24 cellular contexts compared by ENCODE assay signal in the genomic region with DNA sequence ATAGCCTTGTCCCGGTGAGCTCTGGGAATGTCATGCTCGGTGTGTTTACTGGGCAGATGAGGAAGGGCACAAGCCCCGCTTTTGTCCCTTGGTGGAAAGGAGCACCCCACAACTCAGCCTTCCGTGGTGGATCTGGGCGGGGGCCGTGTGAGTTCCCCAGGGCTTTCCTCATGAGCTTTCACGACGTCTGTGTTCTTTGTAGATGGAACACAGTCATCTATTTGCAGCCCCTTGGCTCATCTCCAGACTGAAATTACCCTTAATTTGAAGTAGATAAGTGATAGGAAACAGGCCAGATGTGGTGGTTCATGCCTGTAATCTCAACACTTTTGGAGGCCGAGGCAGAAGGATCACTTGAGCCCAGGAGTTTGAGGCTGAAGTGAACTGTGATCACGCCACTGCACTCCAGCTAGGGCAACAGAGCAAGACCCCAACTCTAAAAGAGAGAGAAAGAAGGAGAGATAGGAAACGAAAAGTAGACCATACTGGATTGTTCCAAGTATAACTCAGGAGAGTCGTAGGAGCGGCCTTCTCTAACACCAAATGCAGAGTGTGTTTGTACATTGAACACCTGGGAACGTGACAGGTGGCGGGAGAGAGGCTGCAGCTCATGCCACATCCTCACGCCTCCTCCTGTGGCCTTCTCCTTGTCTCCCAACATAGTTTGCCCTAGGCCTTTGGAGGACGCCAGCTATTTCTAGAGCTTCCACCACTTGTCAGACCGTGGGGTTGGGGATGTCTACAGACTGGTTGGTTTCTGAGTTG. TPM values are rescaled to one million over a fixed set of nuclear protein-coding genes. Genes with fewer than 3 reads are reported as not detected.
A peak's percentile ranks its signal among the peaks of the same experiment; 100 is the strongest.
DNase-seq lines count a peak whose midpoint lies in the region; ATAC-seq and TF ChIP-seq lines count a peak whose summit lies in the region.
"Had no signal": no experiment of that assay in that cellular context is flagged by ENCODE, and none has a peak within 500 bp of the region (broad histone marks: within the 10 kb centered on the region; RNA-seq: fewer than 3 reads in every experiment).

No MANE protein-coding gene starts in this region.

- peaks cover 4% of the 10 kb centered on the region for H3F3A ChIP-seq in SK-N-SH (replicated peaks; ENCODE audit: insufficient read depth)

- intact Hi-C loops in mucosa of descending colon (cut with DNase I, micrococcal nuclease) (no loop called here), transverse colon (cut with DNase I; ENCODE audit: low total_unique reads) (no loop called here), cardiac septum (cut with DNase I) (no loop called here)

- H3K4me2 ChIP-seq in SK-N-SH, result no peak overlapping the region

- TF ChIP-seq POLR2A in transverse colon (IDR thresholded peaks at IDR 0.05), result no peak

- no peaks in the 10 kb centered on the region for H3K79me2 ChIP-seq in SK-N-SH (ENCODE audit: insufficient read depth)

- no peak for ATAC-seq in stimulated activated naive CD8-positive, alpha-beta T cell treated with anti-CD3 and anti-CD28 coated beads, Interleukin-15, amount 100 ng/mL, for 72 hours
- ATAC-seq in mucosa of descending colon, result peak; percentile 25
- ATAC-seq: left lung; natural killer cell treated with Interleukin-12 subunit alpha and Interleukin-12 subunit beta and Interleukin-15 and Interleukin-18, amount 100 ng/mL, for 72 hours had no signal

- H3K9ac ChIP-seq in SK-N-SH, result no peak overlapping the region

- peaks cover 36% of the 10 kb centered on the region for H3K4me1 Mint-ChIP-seq in stimulated activated naive CD8-positive, alpha-beta T cell treated with anti-CD3 and anti-CD28 coated beads, Interleukin-15, Interleukin-2, amounts not matched to agents 100 ng/mL and 50 ng/mL, for 24 hours (ENCODE audit: low read depth)
- peaks cover 46% of the 10 kb centered on the region for H3K4me1 Mint-ChIP-seq in stimulated activated naive CD8-positive, alpha-beta T cell treated with anti-CD3 and anti-CD28 coated beads, Interleukin-15, amount 100 ng/mL, for 72 hours

- H3K9me3 ChIP-seq in SK-N-SH (no peaks in the 10 kb centered on the region), mucosa of descending colon (no peaks in the 10 kb centered on the region), transverse colon (no peaks in the 10 kb centered on the region)
- H3K9me3 ChIP-seq: esophagus muscularis mucosa, left lung, ovary, SJCRH30, upper lobe of left lung had no signal

- H3K36me3 ChIP-seq in SK-N-SH (replicated peaks in 1 of 2; ENCODE audit: control insufficient read depth in 1 of 2, insufficient read depth in 2 of 2, low read length in 1 of 2), result peaks cover 0 to 5% of the 10 kb centered on the region in 2 experiments
- H3K36me3 ChIP-seq in mucosa of descending colon (ENCODE audit: low read depth), result no peaks in the 10 kb centered on the region
- peaks cover 0 to 7% (median 0%) of the 10 kb centered on the region in 4 donors for H3K36me3 ChIP-seq in transverse colon
- H3K36me3 ChIP-seq: ovary, SJCRH30 had no signal

- in situ Hi-C loops in transverse colon (cut with MboI; ENCODE audit: low pct_ligation_motif_present in 1 of 4, low pct_unique_long_range_greater_than_20kb in 1 of 4, low sequenced_read_pairs in 3 of 4), result no loop called here

- no peaks in the 10 kb centered on the region for H3K9me2 ChIP-seq in SK-N-SH

- H3K4me3 ChIP-seq in SK-N-SH (ENCODE audit: low read depth in 2 of 2, low read length in 1 of 2) (no peak overlapping the region), mucosa of descending colon (no peak overlapping the region), transverse colon (no peak overlapping the region)
- H3K4me3 ChIP-seq: esophagus muscularis mucosa, left lung, ovary, SJCRH30, upper lobe of left lung had no signal

- no peak overlapping the region for H2AFZ ChIP-seq in SK-N-SH (ENCODE audit: low read depth)

- no peaks in the 10 kb centered on the region for H3K9me3 Mint-ChIP-seq in stimulated activated naive CD8-positive, alpha-beta T cell treated with anti-CD3 and anti-CD28 coated beads, Interleukin-15, Interleukin-2, amounts not matched to agents 100 ng/mL and 50 ng/mL, for 24 hours
- no peaks in the 10 kb centered on the region for H3K9me3 Mint-ChIP-seq in stimulated activated naive CD8-positive, alpha-beta T cell treated with anti-CD3 and anti-CD28 coated beads, Interleukin-15, amount 100 ng/mL, for 72 hours
- H3K9me3 Mint-ChIP-seq: activated CD4-positive, alpha-beta T cell treated with anti-CD3 and anti-CD28 coated beads, Interleukin-2, amount 10 ng/mL, durations not matched to agents 24 days and 14 days; endodermal cell; natural killer cell treated with Interleukin-12 subunit alpha and Interleukin-12 subunit beta and Interleukin-15 and Interleukin-18, amount 100 ng/mL, for 72 hours; T-helper 1 cell treated with Interleukin-12 subunit alpha and Interleukin-12 subunit beta and Interleukin-4 antibody, amounts not matched to agents 30 μg/mL and 1 μg/mL, for 36 hours had no signal

- TF ChIP-seq CTCF in SK-N-SH (IDR thresholded peaks at IDR 0.05), result no peak
- no peak for TF ChIP-seq CTCF in mucosa of descending colon (IDR thresholded peaks at IDR 0.05)
- TF ChIP-seq CTCF in transverse colon (IDR thresholded peaks at IDR 0.05), result no peak

- 82% methylated on average over 17 of the region's 18 CpGs for WGBS in SK-N-SH (ENCODE audit: low lambda C conversion rate)
- WGBS in transverse colon (ENCODE audit: low coverage in 1 of 2), 2 donors, result 69 to 76% methylated on average over 8 to 18 of the region's 18 CpGs

- H3K27ac ChIP-seq in SK-N-SH (ENCODE audit: low read depth in 2 of 2, low read length in 1 of 2), result no peak overlapping the region
- peak overlapping the region; percentile 82 to 90 (median 89) for H3K27ac ChIP-seq in transverse colon
- H3K27ac ChIP-seq: esophagus muscularis mucosa, left lung, SJCRH30, upper lobe of left lung had no signal

- CTCF ChIA-PET in SK-N-SH (lab: Yijun Ruan, JAX), result interaction anchor here (1.7 to 3.1 kb wide), 2 partner anchors 12 to 123 kb away, joined by 3 to 21 read pairs; no protein-coding TSS in a partner anchor

- H3K27me3 Mint-ChIP-seq in stimulated activated naive CD8-positive, alpha-beta T cell treated with anti-CD3 and anti-CD28 coated beads, Interleukin-15, Interleukin-2, amounts not matched to agents 100 ng/mL and 50 ng/mL, for 24 hours, result no peaks in the 10 kb centered on the region
- H3K27me3 Mint-ChIP-seq in stimulated activated naive CD8-positive, alpha-beta T cell treated with anti-CD3 and anti-CD28 coated beads, Interleukin-15, amount 100 ng/mL, for 72 hours, result no peaks in the 10 kb centered on the region
- H3K27me3 Mint-ChIP-seq: activated CD4-positive, alpha-beta T cell treated with anti-CD3 and anti-CD28 coated beads, Interleukin-2, amount 10 ng/mL, durations not matched to agents 24 days and 14 days; CD4-positive, CD25-positive, alpha-beta regulatory T cell; natural killer cell treated with Interleukin-12 subunit alpha and Interleukin-12 subunit beta and Interleukin-15 and Interleukin-18, amount 100 ng/mL, for 72 hours had no signal

- TF ChIP-seq RAD21 in SK-N-SH (IDR thresholded peaks at IDR 0.05; ENCODE audit: low read length), result no peak

- H3K4me1 ChIP-seq in SK-N-SH (ENCODE audit: control insufficient read depth in 1 of 2, insufficient read depth in 2 of 2, low read depth in 1 of 2, low read length in 1 of 2), result peaks cover 3 to 7% of the 10 kb centered on the region in 2 experiments; a peak in 3 of 4 replicates
- peaks cover 43% of the 10 kb centered on the region for H3K4me1 ChIP-seq in mucosa of descending colon (ENCODE audit: low read depth)
- H3K4me1 ChIP-seq in transverse colon, result peaks cover 20 to 67% (median 46%) of the 10 kb centered on the region in 4 donors

- DNase-seq in stimulated activated naive CD8-positive, alpha-beta T cell treated with anti-CD3 and anti-CD28 coated beads, Interleukin-15, amount 100 ng/mL, for 72 hours, result no peak
- peak; percentile 67 for DNase-seq in SK-N-SH
- peak in 2 of 3 donors; percentile 60 to 67 for DNase-seq in mucosa of descending colon
- peak; percentile 40 for DNase-seq in transverse colon
- DNase-seq in activated CD4-positive, CD25-positive, alpha-beta regulatory T cell treated with anti-CD3 and anti-CD28 coated beads, Interleukin-2, amount 50 U/mL, for 72 hours, result no peak
- no peak for DNase-seq in cardiac septum (ENCODE audit: low spot score)
- DNase-seq in putamen (ENCODE audit: low spot score), result no peak
- DNase-seq: activated CD4-positive, alpha-beta T cell treated with anti-CD3 and anti-CD28 coated beads, Interleukin-2, amount 10 ng/mL, durations not matched to agents 24 days and 14 days; activated CD8-positive, alpha-beta memory T cell treated with anti-CD3 and anti-CD28 coated beads, Interleukin-2, amount 50 U/mL, for 48 hours; CD4-positive, CD25-positive, alpha-beta regulatory T cell; cortex of kidney; endodermal cell; foreskin melanocyte; GDM1; IMR-90; ovary; right cardiac atrium; SJCRH30; upper lobe of left lung had no signal

- no peaks in the 10 kb centered on the region for H4K20me1 ChIP-seq in SK-N-SH (ENCODE audit: insufficient read depth)

- POLR2A ChIA-PET in SK-N-SH (lab: Yijun Ruan, JAX), result no interaction called here

- peaks cover 20% of the 10 kb centered on the region for H3K36me3 Mint-ChIP-seq in stimulated activated naive CD8-positive, alpha-beta T cell treated with anti-CD3 and anti-CD28 coated beads, Interleukin-15, Interleukin-2, amounts not matched to agents 100 ng/mL and 50 ng/mL, for 24 hours (ENCODE audit: low read depth)

- peak overlapping the region; percentile 70 for H3K27ac Mint-ChIP-seq in stimulated activated naive CD8-positive, alpha-beta T cell treated with anti-CD3 and anti-CD28 coated beads, Interleukin-15, Interleukin-2, amounts not matched to agents 100 ng/mL and 50 ng/mL, for 24 hours
- peak overlapping the region in 1 of 2 donors; percentile 56 for H3K27ac Mint-ChIP-seq in stimulated activated naive CD8-positive, alpha-beta T cell treated with anti-CD3 and anti-CD28 coated beads, Interleukin-15, amount 100 ng/mL, for 72 hours
- H3K27ac Mint-ChIP-seq: T-helper 1 cell treated with Interleukin-12 subunit alpha and Interleukin-12 subunit beta and Interleukin-4 antibody, amounts not matched to agents 30 μg/mL and 1 μg/mL, for 36 hours had no signal

- no peak overlapping the region for H3K4me3 Mint-ChIP-seq in stimulated activated naive CD8-positive, alpha-beta T cell treated with anti-CD3 and anti-CD28 coated beads, Interleukin-15, Interleukin-2, amounts not matched to agents 100 ng/mL and 50 ng/mL, for 24 hours
- no peak overlapping the region for H3K4me3 Mint-ChIP-seq in stimulated activated naive CD8-positive, alpha-beta T cell treated with anti-CD3 and anti-CD28 coated beads, Interleukin-15, amount 100 ng/mL, for 72 hours
- H3K4me3 Mint-ChIP-seq: activated CD4-positive, alpha-beta T cell treated with anti-CD3 and anti-CD28 coated beads, Interleukin-2, amount 10 ng/mL, durations not matched to agents 24 days and 14 days; endodermal cell; natural killer cell treated with Interleukin-12 subunit alpha and Interleukin-12 subunit beta and Interleukin-15 and Interleukin-18, amount 100 ng/mL, for 72 hours; T-helper 1 cell treated with Interleukin-12 subunit alpha and Interleukin-12 subunit beta and Interleukin-4 antibody, amounts not matched to agents 30 μg/mL and 1 μg/mL, for 36 hours had no signal

- H3K27me3 ChIP-seq in SK-N-SH (ENCODE audit: insufficient read depth) (no peaks in the 10 kb centered on the region), transverse colon (no peaks in the 10 kb centered on the region)
- H3K27me3 ChIP-seq: esophagus muscularis mucosa, left lung, ovary, SJCRH30, upper lobe of left lung had no signal

- peak in 1 of 2 experiments; percentile 68; a peak in 1 of 4 replicates for TF ChIP-seq EP300 in SK-N-SH (IDR thresholded peaks at IDR 0.05; ENCODE audit: borderline replicate concordance in 1 of 2, low read depth in 1 of 2, low read length in 1 of 2)
- TF ChIP-seq EP300 in transverse colon (IDR thresholded peaks at IDR 0.05; ENCODE audit: low read depth), result no peak

RNA-seq across cellular contexts. Expression of gene P2RX4, which starts 8.8 kb away (rescaled TPM):
- 24.2 and 32.2 TPM in 2 replicates for polyA plus RNA-seq in SK-N-SH (2012; rRNA removed)
- polyA plus RNA-seq in SK-N-SH (2012; cell fraction: cytosol; rRNA removed), result 13.4 and 22.6 TPM in 2 replicates
- 17.6 and 24.1 TPM in 2 replicates for polyA plus RNA-seq in SK-N-SH (2012; cell fraction: nucleus; rRNA removed)
- total RNA-seq in mucosa of descending colon (100 to 1,000 TPM in 2 of 3 donors, 10 to 100 TPM in 1; 83.6 to 194 (median 132) TPM), transverse colon (100 to 1,000 TPM; 103 to 435 (median 217) TPM), cardiac septum (6.4 TPM)

Comparison
In these comparisons a context has a peak if more than half of its experiments do, and no peak if none do; other contexts are left out.
1. DNase-seq: peak in SK-N-SH (single experiment), mucosa of descending colon (2 of 3) and transverse colon (single experiment); none in stimulated activated naive CD8-positive, alpha-beta T cell treated with anti-CD3 and anti-CD28 coated beads, Interleukin-15, amount 100 ng/mL, for 72 hours (0 of 2), activated CD4-positive, CD25-positive, alpha-beta regulatory T cell treated with anti-CD3 and anti-CD28 coated beads, Interleukin-2, amount 50 U/mL, for 72 hours (single experiment), cardiac septum (single experiment) and putamen (single experiment).
2. H3K27ac ChIP-seq: peak in transverse colon (4 of 4); none in SK-N-SH (0 of 2).
3. RNA of gene P2RX4, which starts 8.8 kb away (total RNA-seq): 103 to 435 TPM in transverse colon and 83.6 to 194 TPM in mucosa of descending colon; 6.4 TPM in cardiac septum (single experiment); every median in the first group is over 10 times any median in the second.